In the genomic region with DNA sequence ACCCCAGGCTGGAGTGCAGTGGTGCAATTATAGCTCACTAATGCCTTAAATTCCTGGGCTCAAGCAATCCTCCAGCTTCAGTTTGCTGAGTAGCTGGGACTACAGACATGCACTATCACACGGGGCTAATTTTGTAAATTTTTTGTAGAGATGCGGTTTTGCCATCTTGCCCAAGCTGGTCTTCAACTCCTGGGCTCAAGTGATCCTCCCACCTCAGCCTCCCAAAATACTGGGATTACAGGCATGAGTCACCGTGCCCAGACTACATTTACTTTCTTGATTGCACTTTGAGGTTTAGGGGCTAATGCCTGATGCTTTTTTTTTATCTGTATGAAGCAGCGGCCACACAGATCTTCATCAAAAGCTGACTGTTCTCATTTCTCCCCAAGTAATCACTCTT, we compare ENCODE assay signal across 14 cellular contexts.
"Had no signal": no experiment of that assay in that cellular context is flagged by ENCODE, and none has a peak within 500 bp of the region (broad histone marks: within the 10 kb centered on the region; RNA-seq: fewer than 3 reads in every experiment).

No MANE protein-coding gene starts in this region.

- H3K9me3 ChIP-seq: pancreas, sigmoid colon, testis, upper lobe of left lung had no signal

- H3K27ac Mint-ChIP-seq: activated naive CD8-positive, alpha-beta T cell treated with anti-CD3 and anti-CD28 coated beads, Interleukin-2, amount 50 U/mL, for 24 hours; endodermal cell had no signal

- H3K36me3 ChIP-seq: pancreas, sigmoid colon, stomach, upper lobe of left lung had no signal

- H3K27me3 ChIP-seq: pancreas, sigmoid colon, stomach, testis, upper lobe of left lung had no signal

- DNase-seq: activated CD4-positive, alpha-beta T cell treated with anti-CD3 and anti-CD28 coated beads for 1 hour; activated CD4-positive, alpha-beta T cell treated with anti-CD3 and anti-CD28 coated beads, Interleukin-2, amount 50 U/mL, for 4 hours; activated naive CD4-positive, alpha-beta T cell; activated naive CD8-positive, alpha-beta T cell treated with anti-CD3 and anti-CD28 coated beads, Interleukin-2, amount 50 U/mL, for 24 hours; activated T-cell treated with anti-CD3 and anti-CD28 coated beads for 4 hours; endodermal cell; pancreas; sigmoid colon; stimulated activated CD4-positive, alpha-beta T cell treated with anti-CD3 and anti-CD28 coated beads, Interleukin-12 subunit alpha, Interleukin-12 subunit beta, amount 100 ng/mL, for 4 hours; stimulated activated CD4-positive, alpha-beta T cell treated with anti-CD3 and anti-CD28 coated beads, Interleukin-2, amount 100 ng/mL, for 24 hours; stomach; testis; upper lobe of left lung had no signal

- H3K4me3 ChIP-seq: lung, pancreas, sigmoid colon, stomach, testis, upper lobe of left lung had no signal

- H3K4me3 Mint-ChIP-seq: activated naive CD8-positive, alpha-beta T cell treated with anti-CD3 and anti-CD28 coated beads, Interleukin-2, amount 50 U/mL, for 24 hours; endodermal cell had no signal

- H3K4me1 Mint-ChIP-seq: activated naive CD8-positive, alpha-beta T cell treated with anti-CD3 and anti-CD28 coated beads, Interleukin-2, amount 50 U/mL, for 24 hours had no signal

- H3K27ac ChIP-seq: pancreas, sigmoid colon, stomach, testis, upper lobe of left lung had no signal
